In the genomic region with DNA sequence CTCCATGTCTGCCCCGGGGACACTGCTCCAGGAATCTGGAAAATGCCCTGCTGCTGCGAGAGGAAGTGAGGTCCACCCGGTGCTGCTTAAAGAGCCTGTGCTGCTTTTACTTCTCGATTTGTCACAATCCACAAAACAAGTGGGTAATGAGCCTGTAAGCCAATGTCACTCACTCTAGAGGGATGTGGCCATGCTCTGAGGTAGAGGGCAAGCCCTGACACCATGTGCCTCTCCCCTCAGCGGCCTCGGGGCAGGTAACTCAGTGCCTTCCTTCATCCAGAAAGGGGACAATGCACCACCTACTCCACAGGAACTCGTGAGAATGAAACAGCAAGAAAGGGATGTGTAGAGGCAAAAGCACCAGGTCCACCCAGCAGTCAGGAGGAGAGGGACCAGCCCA, we compare ENCODE assay signal across 22 cellular contexts.
"Had no signal": no experiment of that assay in that cellular context is flagged by ENCODE, and none has a peak within 500 bp of the region (broad histone marks: within the 10 kb centered on the region; RNA-seq: fewer than 3 reads in every experiment).

No MANE protein-coding gene starts in this region.

- DNase-seq: dermis blood vessel endothelial cell; dorsolateral prefrontal cortex; effector CD4-positive, alpha-beta T cell; effector memory CD4-positive, alpha-beta T cell; foreskin keratinocyte; heart right ventricle; hippocampal formation; left cardiac atrium; left lung; left ventricle myocardium superior; lower lobe of right lung; mammary epithelial cell; mesenchymal stem cell; mucosa of descending colon; naive B cell had no signal

- ATAC-seq: foreskin keratinocyte, gastroesophageal sphincter, heart right ventricle, left cardiac atrium, left lung, left ventricle myocardium superior, lower lobe of right lung, mucosa of descending colon had no signal

- H3K4me1 Mint-ChIP-seq: mesothelial cell of epicardium had no signal

- H3K27me3 Mint-ChIP-seq: naive B cell had no signal

- H3K4me3 Mint-ChIP-seq: mesothelial cell of epicardium, naive B cell had no signal

- FAIRE-seq: colon, endothelial cell of umbilical vein, frontal cortex, islet of Langerhans, keratinocyte had no signal

- H3K27ac Mint-ChIP-seq: mesothelial cell of epicardium, naive B cell had no signal
